In the genomic region with DNA sequence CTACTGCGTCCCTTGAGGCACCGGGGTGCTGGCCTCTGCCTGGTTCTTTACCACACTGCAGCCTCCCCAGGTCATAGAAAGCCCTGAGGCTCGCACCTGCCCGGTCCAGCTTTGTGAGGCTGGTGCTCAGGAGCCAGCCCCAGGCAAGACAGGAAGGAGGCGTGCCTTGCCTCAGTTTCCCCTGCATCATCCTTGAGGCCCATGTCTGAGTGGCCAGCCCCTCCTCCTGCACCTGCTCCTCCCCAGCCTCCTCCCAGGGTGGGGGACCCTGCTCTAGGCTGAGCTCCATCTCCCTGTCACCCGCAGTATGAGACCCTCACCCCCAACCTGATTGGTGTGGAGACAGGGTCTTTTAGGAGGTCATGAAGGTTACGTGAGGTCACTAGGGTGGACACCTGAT, we compare ENCODE assay signal across 24 cellular contexts.
"Had no signal": no experiment of that assay in that cellular context is flagged by ENCODE, and none has a peak within 500 bp of the region (broad histone marks: within the 10 kb centered on the region; RNA-seq: fewer than 3 reads in every experiment).

No MANE protein-coding gene starts in this region.

- H3K36me3 ChIP-seq: left lung, lower lobe of right lung, neutrophil, ovary, right atrium auricular region, right lobe of liver, stomach, thyroid gland, transverse colon, upper lobe of left lung, vagina had no signal

- H3K27me3 ChIP-seq: neutrophil, ovary, right atrium auricular region, right lobe of liver, stomach, testis, thyroid gland, transverse colon, upper lobe of left lung, vagina had no signal

- H3K4me3 Mint-ChIP-seq: naive thymus-derived CD8-positive, alpha-beta T cell; stimulated activated naive B cell treated with anti-CD40 and anti-IgM and Interleukin-4, amounts not matched to agents 10 μg/mL and 1 μg/mL and 100 μg/mL, for 72 hours had no signal

- H3K9me3 Mint-ChIP-seq: stimulated activated naive B cell treated with anti-CD40 and anti-IgM and Interleukin-4, amounts not matched to agents 10 μg/mL and 1 μg/mL and 100 μg/mL, for 72 hours had no signal

- H3K27ac ChIP-seq: left lung, lower lobe of right lung, neutrophil, ovary, right atrium auricular region, right lobe of liver, stomach, testis, transverse colon, upper lobe of left lung, vagina had no signal

- H3K36me3 Mint-ChIP-seq: naive thymus-derived CD8-positive, alpha-beta T cell had no signal

- H3K4me1 ChIP-seq: lower lobe of right lung had no signal

- H3K27ac Mint-ChIP-seq: progenitor cell of endocrine pancreas; stimulated activated naive B cell treated with anti-CD40 and anti-IgM and Interleukin-4, amounts not matched to agents 10 μg/mL and 1 μg/mL and 100 μg/mL, for 72 hours had no signal

- H3K4me2 ChIP-seq: smooth muscle cell had no signal

- ATAC-seq: left colon; left lung; naive thymus-derived CD8-positive, alpha-beta T cell; right lobe of liver; stimulated activated naive B cell treated with anti-CD40 and anti-IgM and Interleukin-4, amounts not matched to agents 10 μg/mL and 1 μg/mL and 100 μg/mL, for 72 hours; stimulated activated naive CD8-positive, alpha-beta T cell treated with anti-CD3 and anti-CD28 coated beads, Interleukin-15, Interleukin-2, amounts not matched to agents 100 U/mL and 50 U/mL, for 24 hours had no signal

- DNase-seq: hippocampal formation; left colon; left lung; lower lobe of right lung; mammary epithelial cell; mesenchymal stem cell; naive thymus-derived CD8-positive, alpha-beta T cell; occipital lobe; right lobe of liver; stimulated activated CD4-positive, alpha-beta T cell treated with anti-CD3 and anti-CD28 coated beads, Interleukin-1b, Interleukin-23, amount 100 ng/mL, for 48 hours; stimulated activated CD4-positive, alpha-beta T cell treated with anti-CD3 and anti-CD28 coated beads, Interleukin-2, amount 100 ng/mL, for 48 hours; stimulated activated naive B cell treated with anti-CD40 and anti-IgM and Interleukin-4, amounts not matched to agents 10 μg/mL and 1 μg/mL and 100 μg/mL, for 72 hours; stimulated activated naive CD8-positive, alpha-beta T cell treated with anti-CD3 and anti-CD28 coated beads, Interleukin-15, Interleukin-2, amounts not matched to agents 100 U/mL and 50 U/mL, for 24 hours; stomach; testis; thyroid gland; transverse colon had no signal

- H3K9me3 ChIP-seq: left lung, lower lobe of right lung, neutrophil, ovary, right atrium auricular region, right lobe of liver, stomach, testis, thyroid gland, transverse colon, upper lobe of left lung, vagina had no signal

- H3K4me3 ChIP-seq: left lung, lower lobe of right lung, ovary, right atrium auricular region, right lobe of liver, smooth muscle cell, testis, thyroid gland, transverse colon, upper lobe of left lung, vagina had no signal
